In the genomic region with DNA sequence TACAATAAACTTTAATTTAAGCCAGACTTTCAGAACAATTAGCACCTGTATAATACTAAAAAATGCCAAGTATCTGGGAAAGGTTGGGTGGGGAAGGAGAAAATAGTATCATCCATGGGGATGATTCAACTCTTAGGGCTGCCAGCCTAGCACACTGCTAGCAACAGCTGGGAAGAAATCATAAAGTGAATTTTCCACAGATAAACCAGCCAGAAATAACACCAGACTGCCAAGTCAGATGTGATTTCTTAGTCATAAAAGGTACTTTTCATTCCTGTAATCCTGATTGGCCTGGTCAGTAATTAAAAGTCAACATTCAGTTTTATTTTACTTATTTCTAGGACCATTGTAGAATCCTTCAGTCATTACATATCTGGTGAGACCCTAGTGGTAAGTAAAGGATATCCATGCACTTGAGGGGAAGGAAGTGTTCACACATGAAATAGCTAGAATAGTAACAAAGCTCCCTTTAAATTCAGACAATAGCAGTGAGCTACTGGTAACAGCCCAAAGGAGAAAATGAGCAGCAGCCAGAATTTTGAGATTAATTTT, we compare ENCODE assay signal across 1 cellular context.
TF ChIP-seq lines count a peak whose summit lies in the region.

No MANE protein-coding gene starts in this region.

TF ChIP-seq in SK-N-SH, 30 proteins besides CTCF, POLR2A, EP300 and RAD21 (continued from another document):
- TF ChIP-seq, protein P1, sequence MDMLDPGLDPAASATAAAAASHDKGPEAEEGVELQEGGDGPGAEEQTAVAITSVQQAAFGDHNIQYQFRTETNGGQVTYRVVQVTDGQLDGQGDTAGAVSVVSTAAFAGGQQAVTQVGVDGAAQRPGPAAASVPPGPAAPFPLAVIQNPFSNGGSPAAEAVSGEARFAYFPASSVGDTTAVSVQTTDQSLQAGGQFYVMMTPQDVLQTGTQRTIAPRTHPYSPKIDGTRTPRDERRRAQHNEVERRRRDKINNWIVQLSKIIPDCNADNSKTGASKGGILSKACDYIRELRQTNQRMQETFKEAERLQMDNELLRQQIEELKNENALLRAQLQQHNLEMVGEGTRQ (IDR thresholded peaks at IDR 0.05; ENCODE audit: borderline replicate concordance, low read depth, low read length), result no peak
- TF ChIP-seq GABPA (IDR thresholded peaks at IDR 0.05; ENCODE audit: low read depth) (no peak), SIN3A (IDR thresholded peaks at IDR 0.05; ENCODE audit: borderline replicate concordance, low read depth, low read length) (0 out of 2 replicates have a peak, but pooled peaks have one; percentile 38), RCOR1 (IDR thresholded peaks at IDR 0.05; ENCODE audit: low read length) (no peak), YY1 (IDR thresholded peaks at IDR 0.05; ENCODE audit: low read depth) (no peak), ELF1 (IDR thresholded peaks at IDR 0.05) (no peak), CHD2 (IDR thresholded peaks at IDR 0.05; ENCODE audit: low read length, partially characterized antibody) (no peak), TCF12 (IDR thresholded peaks at IDR 0.05) (peak; percentile 95), MEF2A (IDR thresholded peaks at IDR 0.05; ENCODE audit: borderline replicate concordance, low read depth) (peak; percentile 60; the same call in 1 of the 2 replicates), NRF1 (IDR thresholded peaks at IDR 0.05; ENCODE audit: low read depth, low read length) (no peak), TEAD4 (IDR thresholded peaks at IDR 0.05; ENCODE audit: borderline replicate concordance, insufficient read depth) (peak; percentile 75), NFIC (IDR thresholded peaks at IDR 0.05; ENCODE audit: borderline replicate concordance) (peak; percentile 89), JUND (IDR thresholded peaks at IDR 0.05) (peak; percentile 81), FOXM1 (IDR thresholded peaks at IDR 0.05; ENCODE audit: low read depth) (peak; percentile 45)
